16 cellular contexts compared by ENCODE assay signal in genomic region chr1:10662824-10663667, GRCh38.
DNase-seq lines count a peak whose midpoint lies in the region; ATAC-seq and TF ChIP-seq lines count a peak whose summit lies in the region.
"Had no signal": no experiment of that assay in that cellular context is flagged by ENCODE, and none has a peak within 500 bp of the region (broad histone marks: within the 10 kb centered on the region; RNA-seq: fewer than 3 reads in every experiment).

No MANE protein-coding gene starts in this region.

- H3K27me3 ChIP-seq in heart right ventricle (no peaks in the 10 kb centered on the region), neuronal stem cell (ENCODE audit: control insufficient read depth in 3 of 3, insufficient read depth in 3 of 3, low read depth in 1 of 3, low read length in 3 of 3) (no peaks in the 10 kb centered on the region), upper lobe of right lung (no peaks in the 10 kb centered on the region)
- H3K27me3 ChIP-seq: MG63, vagina had no signal

- H3K36me3 ChIP-seq in heart right ventricle = peaks cover 0 to 41% (median 11%) of the 10 kb centered on the region in 9 donors
- H3K36me3 ChIP-seq in neuronal stem cell (replicated peaks in 1 of 2; ENCODE audit: control insufficient read depth in 2 of 2, insufficient read depth in 2 of 2, low read length in 2 of 2) = peaks cover 0 to 6% of the 10 kb centered on the region in 2 donors
- H3K36me3 ChIP-seq in upper lobe of right lung = peaks cover 13% of the 10 kb centered on the region
- H3K36me3 ChIP-seq: MG63, SJSA1 had no signal

- peak overlapping the region; percentile 75 for H3K9ac ChIP-seq in neuronal stem cell (ENCODE audit: low read depth, low read length, poor library complexity)

- peak overlapping the region; percentile 66 for H3K23ac ChIP-seq in neuronal stem cell (ENCODE audit: low read depth, low read length, poor library complexity)

- 47 to 56% methylated on average over 25 of the region's 25 CpGs for WGBS in heart right ventricle, 2 donors
- WGBS in neuronal stem cell (ENCODE audit: extremely low coverage in 2 of 2, insufficient read length in 2 of 2, insufficient replicate concordance in 1 of 2), 2 donors = no CpG with 5 or more reads among the region's 25 CpGs

- H2AK5ac ChIP-seq in neuronal stem cell (ENCODE audit: low read depth, low read length) = peak overlapping the region; percentile 92

- DNase-seq in Right ventricle myocardium inferior (ENCODE audit: missing footprints) = no peak
- DNase-seq in left cardiac atrium = no peak
- DNase-seq in heart right ventricle = no peak
- DNase-seq in neuronal stem cell (ENCODE audit: low spot score) = no peak
- no peak for DNase-seq in upper lobe of right lung
- DNase-seq in NCI-H1930 (lab: John Stamatoyannopoulos, UW) = no peak
- DNase-seq in nucleus accumbens (lab: John Stamatoyannopoulos, UW) = no peak
- DNase-seq in 8988T = no peak
- DNase-seq: activated CD8-positive, alpha-beta T cell treated with anti-CD3 and anti-CD28 coated beads, Interleukin-2, amount 10 ng/mL, durations not matched to agents 7 days and 5 days; COR-L47; MG63; NCI-H2081 treated with DMSO at 0.1 percent for 48 hours; NK-92 treated with Interleukin-12 subunit alpha and Interleukin-12 subunit beta, amount 100 ng/mL, for 24 hours; stimulated activated CD8-positive, alpha-beta memory T cell treated with anti-CD3 and anti-CD28 coated beads, Interleukin-4, amount 100 ng/mL, for 48 hours had no signal

- H2BK12ac ChIP-seq in neuronal stem cell (ENCODE audit: low read length) = peak overlapping the region; percentile 100

- H2BK5ac ChIP-seq in neuronal stem cell (ENCODE audit: low read length) = peak overlapping the region; percentile 42

- H4K91ac ChIP-seq in neuronal stem cell (ENCODE audit: low read depth, low read length, poor library complexity) = peak overlapping the region; percentile 76

- TF ChIP-seq CTCF in heart right ventricle (IDR thresholded peaks at IDR 0.05) = no peak
- no peak for TF ChIP-seq CTCF in upper lobe of right lung (IDR thresholded peaks at IDR 0.05)

- no peak overlapping the region for H4K8ac ChIP-seq in neuronal stem cell (ENCODE audit: low read depth, low read length)

- peak overlapping the region; percentile 72 for H2BK15ac ChIP-seq in neuronal stem cell (ENCODE audit: low read length)

- H3K4me3 ChIP-seq in heart right ventricle (peak overlapping the region in 1 of 10 donors; percentile 8), neuronal stem cell (ENCODE audit: low read length in 2 of 2) (no peak overlapping the region), upper lobe of right lung (no peak overlapping the region)
- H3K4me3 ChIP-seq: MG63, SJSA1 had no signal

- peak overlapping the region; percentile 60 for H2AFZ ChIP-seq in neuronal stem cell (ENCODE audit: low read length)

- H3K4me2 ChIP-seq in neuronal stem cell (ENCODE audit: insufficient read depth, low read length, poor library complexity, severe bottlenecking) = peak overlapping the region; percentile 41

- H3K79me1 ChIP-seq in neuronal stem cell (ENCODE audit: low read depth, low read length) = no peaks in the 10 kb centered on the region

- H3K4me1 ChIP-seq in heart right ventricle (peaks cover 12 to 59% (median 50%) of the 10 kb centered on the region in 9 donors), neuronal stem cell (ENCODE audit: control insufficient read depth in 2 of 2, insufficient read depth in 1 of 2, low read depth in 1 of 2, low read length in 2 of 2) (peaks cover 29 to 39% of the 10 kb centered on the region in 2 donors), upper lobe of right lung (peaks cover 51% of the 10 kb centered on the region)
- H3K4me1 ChIP-seq: SJSA1 had no signal

- peak overlapping the region; percentile 93 for H3K18ac ChIP-seq in neuronal stem cell (ENCODE audit: low read length)

- H3K9me3 ChIP-seq in heart right ventricle (no peaks in the 10 kb centered on the region), neuronal stem cell (replicated peaks in 1 of 2; ENCODE audit: control insufficient read depth in 2 of 2, insufficient read depth in 1 of 2, low read depth in 1 of 2, low read length in 2 of 2) (peaks cover 0 to 2% of the 10 kb centered on the region in 2 donors), upper lobe of right lung (no peaks in the 10 kb centered on the region)
- H3K9me3 ChIP-seq: MG63, SJSA1, vagina had no signal

- H3K4ac ChIP-seq in neuronal stem cell (ENCODE audit: low read length) = no peak overlapping the region

- H3K27ac ChIP-seq in heart right ventricle (peak overlapping the region; percentile 71 to 91 (median 88)), neuronal stem cell (replicated peaks; ENCODE audit: low read length) (no peak overlapping the region), upper lobe of right lung (peak overlapping the region; percentile 72)
- H3K27ac ChIP-seq: SJSA1, vagina had no signal

- no peak overlapping the region for H2BK120ac ChIP-seq in neuronal stem cell (ENCODE audit: low read depth, low read length)

- peak overlapping the region; percentile 3 for H3K14ac ChIP-seq in neuronal stem cell (ENCODE audit: low read length)

- intact Hi-C loops in Right ventricle myocardium inferior (cut with DNase I) (no loop called here), left cardiac atrium (cut with DNase I) (loop anchor here in 1 of 2 donors (10.0 kb wide), 1 partner anchor 138 kb away; no protein-coding TSS in a partner anchor), heart right ventricle (cut with DNase I) (loop anchor here in 2 of 10 donors (10.0 kb wide), 1 partner anchor 202 kb away; no protein-coding TSS in a partner anchor), upper lobe of right lung (cut with DNase I) (no loop called here)

- ATAC-seq in Right ventricle myocardium inferior (peak; percentile 23), left cardiac atrium (no peak), heart right ventricle (peak in 5 of 8 donors; percentile 3 to 47 (median 44)), upper lobe of right lung (no peak)
- ATAC-seq: activated CD8-positive, alpha-beta T cell treated with anti-CD3 and anti-CD28 coated beads, Interleukin-2, amount 10 ng/mL, durations not matched to agents 7 days and 5 days had no signal

Comparison
In these comparisons a context has a peak if more than half of its experiments do, and no peak if none do; other contexts are left out.
1. ATAC-seq: peak in Right ventricle myocardium inferior (single experiment) and heart right ventricle (5 of 8); none in left cardiac atrium (0 of 2) and upper lobe of right lung (single experiment).